ENCODE assay signal across 10 cellular contexts in the genomic region with DNA sequence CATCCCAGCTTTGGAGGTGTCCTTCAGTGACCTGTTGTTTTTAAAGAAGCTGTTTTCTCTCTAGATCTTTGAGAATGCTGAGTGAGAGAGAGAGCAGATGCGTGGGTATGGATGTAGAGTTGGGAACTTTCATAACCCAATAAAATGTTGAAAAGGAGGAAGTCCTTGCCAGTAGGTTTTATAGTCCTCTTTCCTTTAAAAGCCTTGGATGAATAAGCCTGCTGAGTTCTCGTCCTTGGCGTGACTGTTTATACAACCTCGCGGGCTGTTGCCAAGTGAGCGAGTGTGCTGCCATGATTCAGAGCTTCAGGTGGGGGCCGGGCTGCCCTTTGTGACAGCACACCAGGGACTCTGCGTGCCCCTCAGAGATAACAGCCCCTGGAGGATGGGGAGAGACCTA. TPM values are rescaled to one million over a fixed set of nuclear protein-coding genes. Genes with fewer than 3 reads are reported as not detected.
DNase-seq lines count a peak whose midpoint lies in the region; ATAC-seq, FAIRE-seq and TF ChIP-seq lines count a peak whose summit lies in the region.
"Had no signal": no experiment of that assay in that cellular context is flagged by ENCODE, and none has a peak within 500 bp of the region (broad histone marks: within the 10 kb centered on the region; RNA-seq: fewer than 3 reads in every experiment).

No MANE protein-coding gene starts in this region.

- POLR2A ChIA-PET in endothelial cell of umbilical vein (lab: Charles Lee) = no interaction called here

- peak overlapping the region; percentile 77 for H3K4me2 ChIP-seq in endothelial cell of umbilical vein (ENCODE audit: insufficient read depth, low read length)

- H3K27me3 ChIP-seq in MG63 (no peaks in the 10 kb centered on the region), endothelial cell of umbilical vein (ENCODE audit: control insufficient read depth in 2 of 2, insufficient read depth in 2 of 2, low read length in 2 of 2) (no peaks in the 10 kb centered on the region), mucosa of rectum (ENCODE audit: control insufficient read depth in 2 of 2, insufficient read depth in 2 of 2, low read length in 2 of 2) (no peaks in the 10 kb centered on the region)

- dilution Hi-C loops in endothelial cell of umbilical vein (cut with MboI; ENCODE audit: extremely low pct_ligation_motif_present, low sequenced_read_pairs) = no loop called here

- no peaks in the 10 kb centered on the region for H3K9me1 ChIP-seq in endothelial cell of umbilical vein (replicated peaks; ENCODE audit: control insufficient read depth, extremely low read depth, insufficient read depth, low read length)

- no TSS peak for BruUV-seq in endothelial cell of umbilical vein (replicated peaks; lab: Mats Ljungman, UMichigan)

- H3K79me2 ChIP-seq in endothelial cell of umbilical vein (ENCODE audit: control insufficient read depth, insufficient read depth, low read length) = no peaks in the 10 kb centered on the region

- TF ChIP-seq POLR2A in endothelial cell of umbilical vein (IDR thresholded peaks at IDR 0.05; ENCODE audit: low read depth, low read length) = no peak

- H3K4me3 ChIP-seq in MG63 (no peak overlapping the region), endothelial cell of umbilical vein (replicated peaks in 1 of 3; ENCODE audit: insufficient read depth in 1 of 3, low read depth in 1 of 3, low read length in 3 of 3) (no peak overlapping the region), mucosa of rectum (ENCODE audit: low read length in 2 of 2) (peak overlapping the region in 1 of 2 donors; percentile 4)

- intact Hi-C loops in endothelial cell of umbilical vein (cut with micrococcal nuclease) = loop anchor here (1.0 kb wide), 1 partner anchor 49 kb away; no protein-coding TSS in a partner anchor

- peak overlapping the region; percentile 72 for H2AFZ ChIP-seq in endothelial cell of umbilical vein (ENCODE audit: low read depth, low read length)

- no peak for ATAC-seq in HG03520 (IDR thresholded peaks at IDR 0.05; ENCODE audit: unreplicated experiment)
- ATAC-seq: activated CD4-positive, CD25-positive, alpha-beta regulatory T cell treated with anti-CD3 and anti-CD28 coated beads, Interleukin-2, amount 50 U/mL, for 24 hours had no signal

- H3K9me3 ChIP-seq in MG63 (no peaks in the 10 kb centered on the region), endothelial cell of umbilical vein (replicated peaks; ENCODE audit: control insufficient read depth, insufficient read depth, low read length) (no peaks in the 10 kb centered on the region), mucosa of rectum (ENCODE audit: control insufficient read depth in 2 of 2, low read length in 2 of 2) (no peaks in the 10 kb centered on the region)

- FAIRE-seq in endothelial cell of umbilical vein (lab: Jason Lieb, UNC) = peak; percentile 94

- H4K20me1 ChIP-seq in endothelial cell of umbilical vein (replicated peaks; ENCODE audit: control insufficient read depth, extremely low read depth, insufficient read depth, low read length) = no peaks in the 10 kb centered on the region

- TF ChIP-seq CTCF in endothelial cell of umbilical vein (IDR thresholded peaks at IDR 0.05; ENCODE audit: extremely low read depth in 1 of 2, insufficient read depth in 1 of 2, low read depth in 1 of 2, low read length in 2 of 2) = no peak

- H3K4me1 ChIP-seq in endothelial cell of umbilical vein (ENCODE audit: control insufficient read depth, extremely low read depth, insufficient read depth, low read length) (peaks cover 25% of the 10 kb centered on the region), mucosa of rectum (ENCODE audit: control insufficient read depth in 2 of 2, insufficient read depth in 2 of 2, low read length in 2 of 2) (peaks cover 29 to 47% of the 10 kb centered on the region in 2 donors)

- peak; percentile 45 for DNase-seq in AG08395 (ENCODE audit: low spot score)
- DNase-seq in MG63 = peak; percentile 86
- DNase-seq in endothelial cell of umbilical vein (ENCODE audit: low read depth, low spot score) = peak; percentile 94
- no peak for DNase-seq in cerebellar nuclear complex (lab: John Stamatoyannopoulos, UW)
- DNase-seq in superior temporal gyrus (ENCODE audit: extremely low spot score) = no peak
- no peak for DNase-seq in GM19240 (ENCODE audit: insufficient read length, low spot score)
- DNase-seq: NCI-H1105 had no signal

- H3K27ac ChIP-seq in endothelial cell of umbilical vein (ENCODE audit: insufficient read depth, low read depth, low read length) = peak overlapping the region; percentile 44
- peak overlapping the region; percentile 78 to 83 for H3K27ac ChIP-seq in mucosa of rectum (ENCODE audit: low read depth in 2 of 2, low read length in 2 of 2)

- CTCF ChIA-PET in endothelial cell of umbilical vein (lab: Charles Lee) = interaction anchor here (0.7 to 5.4 kb wide), 10 partner anchors 14 to 97 kb away, joined by 3 to 64 read pairs (median 4); a partner anchor contains a TSS

- no peaks in the 10 kb centered on the region for H3K36me3 ChIP-seq in MG63
- H3K36me3 ChIP-seq in endothelial cell of umbilical vein (ENCODE audit: control insufficient read depth in 2 of 2, extremely low read depth in 1 of 2, insufficient read depth in 2 of 2, low read length in 2 of 2) = peaks cover 0 to 9% of the 10 kb centered on the region in 2 experiments
- peaks cover 0 to 3% of the 10 kb centered on the region in 2 donors for H3K36me3 ChIP-seq in mucosa of rectum (ENCODE audit: control insufficient read depth in 2 of 2, insufficient read depth in 2 of 2, low read length in 2 of 2)

- H3K9ac ChIP-seq in endothelial cell of umbilical vein (replicated peaks; ENCODE audit: extremely low read depth, insufficient read depth, low read length) (no peak overlapping the region), mucosa of rectum (ENCODE audit: low read depth in 1 of 2, low read length in 2 of 2) (no peak overlapping the region)

TF ChIP-seq in endothelial cell of umbilical vein, 7 proteins besides CTCF, POLR2A, EP300 and RAD21:
- TF ChIP-seq POLR2AphosphoS5 (IDR thresholded peaks at IDR 0.05; ENCODE audit: insufficient read depth, low read depth, low read length) = no peak
- TF ChIP-seq MYC (IDR thresholded peaks at IDR 0.05; ENCODE audit: low read depth, low read length) = no peak
- peak; percentile 51 for TF ChIP-seq FOS (IDR thresholded peaks at IDR 0.05; ENCODE audit: borderline replicate concordance, insufficient read depth, low read length)
- TF ChIP-seq GATA2 (IDR thresholded peaks at IDR 0.05; ENCODE audit: insufficient read depth, insufficient read length, low read depth, low read length) = peak; percentile 38
- TF ChIP-seq EZH2 (IDR thresholded peaks at IDR 0.05; ENCODE audit: borderline replicate concordance, low read depth, low read length, severe bottlenecking) = no peak

RNA-seq across cellular contexts. Expression of a gene that starts 18.4 kb away (rescaled TPM):
- total RNA-seq in MG63 (2014; rRNA removed; shearing (Covaris generic); ENCODE audit: low replicate concordance) = 0.69 TPM in 1 of 2 replicates, not detected in the other
- 6.1 and 8.1 TPM in 2 replicates for total RNA-seq in endothelial cell of umbilical vein
- polyA plus RNA-seq in endothelial cell of umbilical vein = 5.2 and 6.3 TPM in 2 replicates
- polyA plus RNA-seq in endothelial cell of umbilical vein (2011; cell fraction: cytosol; rRNA removed) = 9.2 and 10.8 TPM in 2 replicates
- 8.5 TPM in 2 replicates for polyA plus RNA-seq in endothelial cell of umbilical vein (2011; cell fraction: nucleus; rRNA removed)
- 13.3 and 14.4 TPM in 2 replicates for polyA plus RNA-seq in endothelial cell of umbilical vein (2012)
- polyA minus RNA-seq in endothelial cell of umbilical vein = 3.1 and 5.3 TPM in 2 replicates
- not detected for polyA minus RNA-seq in endothelial cell of umbilical vein (2011; cell fraction: cytosol; rRNA and poly(A)+ RNA removed)
- 3.4 and 4.5 TPM in 2 replicates for polyA minus RNA-seq in endothelial cell of umbilical vein (2011; cell fraction: nucleus; rRNA and poly(A)+ RNA removed)

Comparison
In these comparisons a context has a peak if more than half of its experiments do, and no peak if none do; other contexts are left out.
1. DNase-seq: peak in AG08395 (single experiment), MG63 (single experiment) and endothelial cell of umbilical vein (single experiment); none in cerebellar nuclear complex (0 of 2), superior temporal gyrus (single experiment) and GM19240 (single experiment).